Comparison of ENCODE assay signal across 1 cellular context in the genomic region with DNA sequence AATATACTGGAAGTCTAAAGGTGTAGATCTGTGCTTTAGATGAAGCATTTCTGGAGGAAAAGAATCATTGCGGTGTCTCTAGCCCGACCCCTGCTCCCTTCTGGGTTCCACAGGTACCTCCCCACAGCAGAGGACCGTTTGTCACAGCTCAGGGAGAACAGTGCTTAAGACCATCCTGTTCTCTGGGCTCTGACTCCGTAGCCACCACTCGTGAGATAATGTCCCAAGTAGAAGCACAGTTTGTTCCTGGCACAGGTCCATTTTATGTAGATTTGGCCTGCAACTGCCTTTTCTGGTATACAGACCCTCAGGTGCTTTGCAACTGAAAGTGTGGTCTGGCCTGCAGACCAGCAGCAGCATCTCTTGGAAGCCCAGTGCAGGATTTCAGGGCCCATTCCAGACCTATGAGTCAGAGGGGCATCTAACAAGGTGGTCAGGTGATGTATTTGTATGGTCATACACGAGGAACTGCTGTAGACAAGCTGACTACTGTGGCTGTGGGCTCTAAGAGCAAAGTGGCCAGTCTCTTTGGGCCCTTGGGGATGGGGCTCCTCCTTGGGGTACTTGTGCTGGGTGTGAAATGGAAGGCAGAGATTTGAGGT.
A peak's percentile ranks its signal among the peaks of the same experiment; 100 is the strongest.
TF ChIP-seq lines count a peak whose summit lies in the region.

No MANE protein-coding gene starts in this region.

TF ChIP-seq in HepG2, 621 proteins besides CTCF, POLR2A, EP300 and RAD21:
- TF ChIP-seq MIER2 (CRISPR knock-in tag; IDR thresholded peaks at IDR 0.05) (no peak), ZBTB26 (CRISPR knock-in tag; IDR thresholded peaks at IDR 0.05; ENCODE audit: borderline replicate concordance) (no peak), BHLHE40 (IDR thresholded peaks at IDR 0.05; ENCODE audit: low read length) (no peak), HOXA3 (CRISPR knock-in tag; IDR thresholded peaks at IDR 0.05) (no peak), FOSL2 (CRISPR knock-in tag; IDR thresholded peaks at IDR 0.05) (peak; percentile 77), ZSCAN12 (CRISPR knock-in tag; IDR thresholded peaks at IDR 0.05) (no peak), TEAD3 (CRISPR knock-in tag; optimal IDR thresholded peaks at IDR 0.05; ENCODE audit: borderline replicate concordance) (peak; percentile 61), CENPBD1 (CRISPR knock-in tag; IDR thresholded peaks at IDR 0.05; ENCODE audit: borderline replicate concordance, low read depth) (no peak), ZNF75D (CRISPR knock-in tag; IDR thresholded peaks at IDR 0.05; ENCODE audit: borderline replicate concordance) (no peak), ZNF331 (CRISPR knock-in tag; IDR thresholded peaks at IDR 0.05) (no peak), NR2F2 (IDR thresholded peaks at IDR 0.05; ENCODE audit: borderline replicate concordance, low read depth) (no peak)
- TF ChIP-seq, protein P1, sequence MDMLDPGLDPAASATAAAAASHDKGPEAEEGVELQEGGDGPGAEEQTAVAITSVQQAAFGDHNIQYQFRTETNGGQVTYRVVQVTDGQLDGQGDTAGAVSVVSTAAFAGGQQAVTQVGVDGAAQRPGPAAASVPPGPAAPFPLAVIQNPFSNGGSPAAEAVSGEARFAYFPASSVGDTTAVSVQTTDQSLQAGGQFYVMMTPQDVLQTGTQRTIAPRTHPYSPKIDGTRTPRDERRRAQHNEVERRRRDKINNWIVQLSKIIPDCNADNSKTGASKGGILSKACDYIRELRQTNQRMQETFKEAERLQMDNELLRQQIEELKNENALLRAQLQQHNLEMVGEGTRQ (IDR thresholded peaks at IDR 0.05; ENCODE audit: low read depth, low read length): peak; percentile 16; the same call in 1 of the 2 replicates
- TF ChIP-seq, protein P1 (CRISPR knock-in tag; IDR thresholded peaks at IDR 0.05; ENCODE audit: borderline replicate concordance): no peak
- TF ChIP-seq, protein P2, sequence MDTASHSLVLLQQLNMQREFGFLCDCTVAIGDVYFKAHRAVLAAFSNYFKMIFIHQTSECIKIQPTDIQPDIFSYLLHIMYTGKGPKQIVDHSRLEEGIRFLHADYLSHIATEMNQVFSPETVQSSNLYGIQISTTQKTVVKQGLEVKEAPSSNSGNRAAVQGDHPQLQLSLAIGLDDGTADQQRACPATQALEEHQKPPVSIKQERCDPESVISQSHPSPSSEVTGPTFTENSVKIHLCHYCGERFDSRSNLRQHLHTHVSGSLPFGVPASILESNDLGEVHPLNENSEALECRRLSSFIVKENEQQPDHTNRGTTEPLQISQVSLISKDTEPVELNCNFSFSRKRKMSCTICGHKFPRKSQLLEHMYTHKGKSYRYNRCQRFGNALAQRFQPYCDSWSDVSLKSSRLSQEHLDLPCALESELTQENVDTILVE (CRISPR knock-in tag; IDR thresholded peaks at IDR 0.05): no peak
- TF ChIP-seq, protein P3, sequence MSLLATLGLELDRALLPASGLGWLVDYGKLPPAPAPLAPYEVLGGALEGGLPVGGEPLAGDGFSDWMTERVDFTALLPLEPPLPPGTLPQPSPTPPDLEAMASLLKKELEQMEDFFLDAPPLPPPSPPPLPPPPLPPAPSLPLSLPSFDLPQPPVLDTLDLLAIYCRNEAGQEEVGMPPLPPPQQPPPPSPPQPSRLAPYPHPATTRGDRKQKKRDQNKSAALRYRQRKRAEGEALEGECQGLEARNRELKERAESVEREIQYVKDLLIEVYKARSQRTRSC (CRISPR knock-in tag; IDR thresholded peaks at IDR 0.05; ENCODE audit: low read depth): no peak
- TF ChIP-seq, protein P4, sequence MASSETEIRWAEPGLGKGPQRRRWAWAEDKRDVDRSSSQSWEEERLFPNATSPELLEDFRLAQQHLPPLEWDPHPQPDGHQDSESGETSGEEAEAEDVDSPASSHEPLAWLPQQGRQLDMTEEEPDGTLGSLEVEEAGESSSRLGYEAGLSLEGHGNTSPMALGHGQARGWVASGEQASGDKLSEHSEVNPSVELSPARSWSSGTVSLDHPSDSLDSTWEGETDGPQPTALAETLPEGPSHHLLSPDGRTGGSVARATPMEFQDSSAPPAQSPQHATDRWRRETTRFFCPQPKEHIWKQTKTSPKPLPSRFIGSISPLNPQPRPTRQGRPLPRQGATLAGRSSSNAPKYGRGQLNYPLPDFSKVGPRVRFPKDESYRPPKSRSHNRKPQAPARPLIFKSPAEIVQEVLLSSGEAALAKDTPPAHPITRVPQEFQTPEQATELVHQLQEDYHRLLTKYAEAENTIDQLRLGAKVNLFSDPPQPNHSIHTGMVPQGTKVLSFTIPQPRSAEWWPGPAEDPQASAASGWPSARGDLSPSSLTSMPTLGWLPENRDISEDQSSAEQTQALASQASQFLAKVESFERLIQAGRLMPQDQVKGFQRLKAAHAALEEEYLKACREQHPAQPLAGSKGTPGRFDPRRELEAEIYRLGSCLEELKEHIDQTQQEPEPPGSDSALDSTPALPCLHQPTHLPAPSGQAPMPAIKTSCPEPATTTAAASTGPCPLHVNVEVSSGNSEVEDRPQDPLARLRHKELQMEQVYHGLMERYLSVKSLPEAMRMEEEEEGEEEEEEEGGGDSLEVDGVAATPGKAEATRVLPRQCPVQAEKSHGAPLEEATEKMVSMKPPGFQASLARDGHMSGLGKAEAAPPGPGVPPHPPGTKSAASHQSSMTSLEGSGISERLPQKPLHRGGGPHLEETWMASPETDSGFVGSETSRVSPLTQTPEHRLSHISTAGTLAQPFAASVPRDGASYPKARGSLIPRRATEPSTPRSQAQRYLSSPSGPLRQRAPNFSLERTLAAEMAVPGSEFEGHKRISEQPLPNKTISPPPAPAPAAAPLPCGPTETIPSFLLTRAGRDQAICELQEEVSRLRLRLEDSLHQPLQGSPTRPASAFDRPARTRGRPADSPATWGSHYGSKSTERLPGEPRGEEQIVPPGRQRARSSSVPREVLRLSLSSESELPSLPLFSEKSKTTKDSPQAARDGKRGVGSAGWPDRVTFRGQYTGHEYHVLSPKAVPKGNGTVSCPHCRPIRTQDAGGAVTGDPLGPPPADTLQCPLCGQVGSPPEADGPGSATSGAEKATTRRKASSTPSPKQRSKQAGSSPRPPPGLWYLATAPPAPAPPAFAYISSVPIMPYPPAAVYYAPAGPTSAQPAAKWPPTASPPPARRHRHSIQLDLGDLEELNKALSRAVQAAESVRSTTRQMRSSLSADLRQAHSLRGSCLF (CRISPR knock-in tag; IDR thresholded peaks at IDR 0.05; ENCODE audit: borderline replicate concordance): no peak
